8 cellular contexts compared by ENCODE assay signal in genomic region chr15:75738647-75739325, GRCh38. TPM values are rescaled to one million over a fixed set of nuclear protein-coding genes. Genes with fewer than 3 reads are reported as not detected.
DNase-seq lines count a peak whose midpoint lies in the region; ATAC-seq and TF ChIP-seq lines count a peak whose summit lies in the region.

No MANE protein-coding gene starts in this region.

- H3K36me3 Mint-ChIP-seq in activated naive CD4-positive, alpha-beta T cell treated with anti-CD3 and anti-CD28 coated beads, Interleukin-2, amount 50 U/mL, for 72 hours, result peaks cover 0 to 6% of the 10 kb centered on the region in 2 donors
- H3K36me3 Mint-ChIP-seq in glutamatergic neuron (ENCODE audit: unreplicated experiment), result peaks cover 15% of the 10 kb centered on the region
- no peaks in the 10 kb centered on the region for H3K36me3 Mint-ChIP-seq in osteocyte (ENCODE audit: unreplicated experiment)

- peak overlapping the region; percentile 100 for H3K4me3 ChIP-seq in thoracic aorta

- H3K27ac ChIP-seq in thoracic aorta, result no peak overlapping the region

- H3K4me3 Mint-ChIP-seq in glutamatergic neuron (ENCODE audit: unreplicated experiment), result peak overlapping the region; percentile 77
- H3K4me3 Mint-ChIP-seq in osteocyte (ENCODE audit: unreplicated experiment), result peak overlapping the region; percentile 75

- no peaks in the 10 kb centered on the region for H3K27me3 ChIP-seq in thoracic aorta (replicated peaks; ENCODE audit: insufficient read depth)

- peak; percentile 69 for DNase-seq in GM04504 (ENCODE audit: low read depth)
- DNase-seq in NCI-H1092 (lab: John Stamatoyannopoulos, UW), result peak; percentile 55
- DNase-seq in activated naive CD4-positive, alpha-beta T cell treated with anti-CD3 and anti-CD28 coated beads, Interleukin-2, amount 50 U/mL, for 72 hours (ENCODE audit: low spot score in 2 of 2), result peak; percentile 87 to 96
- peak; percentile 93 for DNase-seq in glutamatergic neuron
- DNase-seq in osteocyte (ENCODE audit: extremely low spot score, unreplicated experiment), result peak; percentile 93
- DNase-seq in thoracic aorta (ENCODE audit: low spot score), result peak; percentile 86

- no peaks in the 10 kb centered on the region for H3K9me3 Mint-ChIP-seq in activated naive CD4-positive, alpha-beta T cell treated with anti-CD3 and anti-CD28 coated beads, Interleukin-2, amount 50 U/mL, for 72 hours
- peaks cover 9% of the 10 kb centered on the region for H3K9me3 Mint-ChIP-seq in glutamatergic neuron (ENCODE audit: unreplicated experiment)
- H3K9me3 Mint-ChIP-seq in osteocyte (ENCODE audit: unreplicated experiment), result no peaks in the 10 kb centered on the region

- H3K4me1 ChIP-seq in thoracic aorta (ENCODE audit: control insufficient read depth in 1 of 2, low read depth in 2 of 2), result peaks cover 2 to 7% of the 10 kb centered on the region in 2 donors

- peak overlapping the region in 1 of 2 donors; percentile 64 for H3K27ac Mint-ChIP-seq in activated naive CD4-positive, alpha-beta T cell treated with anti-CD3 and anti-CD28 coated beads, Interleukin-2, amount 50 U/mL, for 72 hours
- H3K27ac Mint-ChIP-seq in glutamatergic neuron (ENCODE audit: unreplicated experiment), result no peak overlapping the region
- no peak overlapping the region for H3K27ac Mint-ChIP-seq in osteocyte (ENCODE audit: unreplicated experiment)

- peaks cover 16% of the 10 kb centered on the region for H3K4me1 Mint-ChIP-seq in glutamatergic neuron (ENCODE audit: low read depth, unreplicated experiment)
- H3K4me1 Mint-ChIP-seq in osteocyte (ENCODE audit: unreplicated experiment), result peaks cover 5% of the 10 kb centered on the region

- no peaks in the 10 kb centered on the region for H3K9me3 ChIP-seq in thoracic aorta

- no peak for TF ChIP-seq CTCF in glutamatergic neuron (IDR thresholded peaks at IDR 0.05; ENCODE audit: partially characterized antibody, unreplicated experiment)
- no peak for TF ChIP-seq CTCF in osteocyte (IDR thresholded peaks at IDR 0.05)
- no peak for TF ChIP-seq CTCF in thoracic aorta (IDR thresholded peaks at IDR 0.05)

- H3K27me3 Mint-ChIP-seq in glutamatergic neuron (ENCODE audit: unreplicated experiment) (peaks cover 7% of the 10 kb centered on the region), osteocyte (ENCODE audit: unreplicated experiment) (peaks cover 2% of the 10 kb centered on the region)

- H3K36me3 ChIP-seq in thoracic aorta, result no peaks in the 10 kb centered on the region

- ATAC-seq in HG02588 (IDR thresholded peaks at IDR 0.05; ENCODE audit: unreplicated experiment) (peak; percentile 91), SK-N-SH treated with all-trans-retinoic acid at 6 μM for 48 hours (peak; percentile 99), thoracic aorta (ENCODE audit: insufficient number of reproducible peaks, low FRiP score, low read depth) (peak; percentile 96)
- ATAC-seq in activated naive CD4-positive, alpha-beta T cell treated with anti-CD3 and anti-CD28 coated beads, Interleukin-2, amount 50 U/mL, for 72 hours, result peak; percentile 97 to 99

TF ChIP-seq in SK-N-SH treated with all-trans-retinoic acid at 6 μM for 48 hours, 23 proteins besides CTCF, POLR2A, EP300 and RAD21:
- TF ChIP-seq ESRRG (CRISPR knock-in tag; IDR thresholded peaks at IDR 0.05), result no peak
- no peak for TF ChIP-seq TCF4 (CRISPR knock-in tag; IDR thresholded peaks at IDR 0.05; ENCODE audit: borderline replicate concordance)
- TF ChIP-seq ARNTL (CRISPR knock-in tag; IDR thresholded peaks at IDR 0.05; ENCODE audit: borderline replicate concordance, low read depth), result no peak
- TF ChIP-seq PATZ1 (CRISPR knock-in tag; IDR thresholded peaks at IDR 0.05; ENCODE audit: borderline replicate concordance), result no peak
- TF ChIP-seq CSRNP3 (CRISPR knock-in tag; IDR thresholded peaks at IDR 0.05), result no peak
- TF ChIP-seq ISL1 (CRISPR knock-in tag; IDR thresholded peaks at IDR 0.05), result no peak
- no peak for TF ChIP-seq TOX (CRISPR knock-in tag; IDR thresholded peaks at IDR 0.05; ENCODE audit: borderline replicate concordance)
- TF ChIP-seq CSDC2 (CRISPR knock-in tag; IDR thresholded peaks at IDR 0.05), result no peak
- no peak for TF ChIP-seq GLIS3 (CRISPR knock-in tag; IDR thresholded peaks at IDR 0.05)
- TF ChIP-seq CREB5 (CRISPR knock-in tag; IDR thresholded peaks at IDR 0.05; ENCODE audit: low read depth), result no peak
- TF ChIP-seq ZFP30 (CRISPR knock-in tag; IDR thresholded peaks at IDR 0.05), result no peak

RNA-seq across cellular contexts. Expression of gene CSPG4, which starts 26.1 kb away (rescaled TPM):
- not detected for total RNA-seq in activated naive CD4-positive, alpha-beta T cell treated with anti-CD3 and anti-CD28 coated beads, Interleukin-2, amount 50 U/mL, for 72 hours
- total RNA-seq in glutamatergic neuron (ENCODE audit: unreplicated experiment) (1.1 TPM), osteocyte (43.3 and 48.1 TPM in 2 replicates), thoracic aorta (100 to 1,000 TPM; 252 to 263 TPM)

Comparison
In these comparisons a context has a peak if more than half of its experiments do, and no peak if none do; other contexts are left out.
1. RNA of gene CSPG4, which starts 26.1 kb away (total RNA-seq): 252 to 263 TPM in thoracic aorta and 43.3 to 48.1 TPM in osteocyte; 1.1 TPM in glutamatergic neuron (single experiment) and not detected in activated naive CD4-positive, alpha-beta T cell treated with anti-CD3 and anti-CD28 coated beads, Interleukin-2, amount 50 U/mL, for 72 hours; every median in the first group is over 10 times any median in the second.
2. Peak in every context shown above with its lines, with median percentiles within 50 percentile points of each other: DNase-seq and ATAC-seq.